In the genomic region with DNA sequence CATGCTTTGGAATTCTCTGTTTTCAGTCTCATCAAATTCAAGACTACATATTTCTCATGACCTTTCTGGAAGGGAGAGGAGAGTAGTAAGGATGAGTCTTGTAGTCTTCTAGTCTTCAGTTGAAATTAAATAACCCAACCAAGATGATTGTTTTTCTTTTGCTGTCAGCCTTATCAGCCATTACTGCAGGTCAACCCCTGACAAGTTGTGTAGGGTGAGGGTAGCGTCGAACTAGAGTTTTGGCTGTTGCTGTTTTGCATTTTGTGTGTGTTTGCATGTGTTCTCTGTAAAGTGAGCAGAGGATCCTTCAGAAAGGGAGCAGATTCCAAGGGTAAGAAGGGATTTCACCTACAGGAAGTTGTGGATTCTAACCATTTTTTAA, we compare ENCODE assay signal across 10 cellular contexts. TPM values are rescaled to one million over a fixed set of nuclear protein-coding genes. Genes with fewer than 3 reads are reported as not detected.
DNase-seq lines count a peak whose midpoint lies in the region; ATAC-seq and TF ChIP-seq lines count a peak whose summit lies in the region.
"Had no signal": no experiment of that assay in that cellular context is flagged by ENCODE, and none has a peak within 500 bp of the region (broad histone marks: within the 10 kb centered on the region; RNA-seq: fewer than 3 reads in every experiment).

No MANE protein-coding gene starts in this region.

- no peak for TF ChIP-seq POLR2A in stomach (IDR thresholded peaks at IDR 0.05)

- TF ChIP-seq CTCF in stomach (IDR thresholded peaks at IDR 0.05): no peak

- H3K4me1 ChIP-seq in stomach: peaks cover 19 to 60% (median 28%) of the 10 kb centered on the region in 4 donors

- peak overlapping the region; percentile 52 for H3K27ac ChIP-seq in SK-N-MC
- peak overlapping the region in 4 of 5 donors; percentile 61 to 87 (median 73) for H3K27ac ChIP-seq in stomach

- H3K36me3 ChIP-seq in SK-N-MC (ENCODE audit: insufficient read depth, low read length) (no peaks in the 10 kb centered on the region), stomach (no peaks in the 10 kb centered on the region)

- H3K9ac ChIP-seq in SK-N-MC (ENCODE audit: insufficient read length): no peak overlapping the region

- DNase-seq in SK-N-MC (ENCODE audit: low read depth, low spot score) (no peak), islet precursor cell (peak; percentile 61), stomach (no peak), SIG-M5 (lab: John Stamatoyannopoulos, UW) (no peak), NCI-H82 (lab: John Stamatoyannopoulos, UW) (no peak)
- no peak for DNase-seq in activated T-cell treated with anti-CD3 and anti-CD28 coated beads, Interleukin-2, amount 50 U/mL, for 1 hour
- DNase-seq: aorta, NCI-H187 treated with DMSO at 0.1 percent for 48 hours had no signal

- H3K9me3 ChIP-seq in SK-N-MC (ENCODE audit: low read depth, low read length) (no peaks in the 10 kb centered on the region), stomach (no peaks in the 10 kb centered on the region)

- ATAC-seq in GM21723 (IDR thresholded peaks at IDR 0.05; ENCODE audit: unreplicated experiment) (peak; percentile 7), GM18868 (IDR thresholded peaks at IDR 0.05; ENCODE audit: unreplicated experiment) (no peak)

- H3K4me3 ChIP-seq in SK-N-MC (no peak overlapping the region), stomach (no peak overlapping the region)

- WGBS in stomach, 5 donors: 61 to 78% (median 69%) methylated on average over 2 of the region's 2 CpGs

- no peak for TF ChIP-seq EP300 in stomach (IDR thresholded peaks at IDR 0.05)

- intact Hi-C loops in stomach (cut with DNase I; ENCODE audit: low total_unique reads): no loop called here

- H3K27me3 ChIP-seq in stomach: no peaks in the 10 kb centered on the region

RNA-seq across cellular contexts. Expression of a gene that starts 28.4 kb away (rescaled TPM):
- total RNA-seq in stomach: 100 to 1,000 TPM in 1 of 5 donors, 10 to 100 TPM in 3, 1 to 10 TPM in 1; 5.8 to 136 (median 20.6) TPM
- polyA plus RNA-seq in stomach: 1 to 10 TPM; 2.7 to 4.2 (median 3.9) TPM
